In genomic region chr20:31670371-31671228, GRCh38 we compare ENCODE assay signal across 10 cellular contexts. TPM values are rescaled to one million over a fixed set of nuclear protein-coding genes. Genes with fewer than 3 reads are reported as not detected.
DNase-seq lines count a peak whose midpoint lies in the region; ATAC-seq and TF ChIP-seq lines count a peak whose summit lies in the region.
"Had no signal": no experiment of that assay in that cellular context is flagged by ENCODE, and none has a peak within 500 bp of the region (broad histone marks: within the 10 kb centered on the region; RNA-seq: fewer than 3 reads in every experiment).

No MANE protein-coding gene starts in this region.

- H3K79me2 ChIP-seq in hepatocyte = peaks cover 98% of the 10 kb centered on the region
- H3K79me2 ChIP-seq in Karpas-422 (ENCODE audit: low read length) = peaks cover 44% of the 10 kb centered on the region

- H3K36me3 ChIP-seq in hepatocyte (replicated peaks; ENCODE audit: insufficient read depth, low read depth) = no peaks in the 10 kb centered on the region
- no peaks in the 10 kb centered on the region for H3K36me3 ChIP-seq in Karpas-422 (ENCODE audit: insufficient read depth, low read length)

- H3K27ac ChIP-seq in hepatocyte (peak overlapping the region; percentile 67), Karpas-422 (ENCODE audit: low read length) (no peak overlapping the region)

- DNase-seq in HEK293T (ENCODE audit: extremely low spot score) (peak; percentile 79), hepatocyte (ENCODE audit: low spot score) (no peak), Karpas-422 (no peak)
- DNase-seq in activated naive CD8-positive, alpha-beta T cell treated with anti-CD3 and anti-CD28 coated beads, Interleukin-2, amount 50 U/mL, for 24 hours = no peak
- DNase-seq in stimulated activated effector memory CD8-positive, alpha-beta T cell treated with anti-CD3 and anti-CD28 coated beads, Interleukin-12 subunit alpha, Interleukin-12 subunit beta, amount 100 ng/mL, for 72 hours (ENCODE audit: low spot score in 2 of 2) = no peak
- DNase-seq: stimulated activated CD4-positive, alpha-beta T cell treated with anti-CD3 and anti-CD28 coated beads, Interleukin-1b, Interleukin-23, amount 100 ng/mL, for 48 hours had no signal

- peaks cover 55% of the 10 kb centered on the region for H4K20me1 ChIP-seq in hepatocyte (ENCODE audit: insufficient read depth, poor library complexity, severe bottlenecking)
- no peaks in the 10 kb centered on the region for H4K20me1 ChIP-seq in Karpas-422 (ENCODE audit: insufficient read depth, low read depth, low read length)

- WGBS in hepatocyte (ENCODE audit: low lambda C conversion rate, missing lambda C conversion rate) = 70% methylated on average over 10 of the region's 10 CpGs

- TF ChIP-seq CTCF in hepatocyte (IDR thresholded peaks at IDR 0.05; ENCODE audit: poor library complexity) = no peak

- H3K4me3 Mint-ChIP-seq in activated naive CD8-positive, alpha-beta T cell treated with anti-CD3 and anti-CD28 coated beads, Interleukin-2, amount 50 U/mL, for 24 hours = no peak overlapping the region
- no peak overlapping the region for H3K4me3 Mint-ChIP-seq in stimulated activated effector memory CD8-positive, alpha-beta T cell treated with anti-CD3 and anti-CD28 coated beads, Interleukin-12 subunit alpha, Interleukin-12 subunit beta, amount 100 ng/mL, for 72 hours

- H3K9ac ChIP-seq in Karpas-422 (ENCODE audit: low read length) = no peak overlapping the region

- H3K4me1 ChIP-seq in hepatocyte (ENCODE audit: insufficient read depth) (peaks cover 24% of the 10 kb centered on the region), Karpas-422 (ENCODE audit: low read length) (peaks cover 29% of the 10 kb centered on the region)

- peaks cover 91% of the 10 kb centered on the region for H3K4me1 Mint-ChIP-seq in activated naive CD8-positive, alpha-beta T cell treated with anti-CD3 and anti-CD28 coated beads, Interleukin-2, amount 50 U/mL, for 24 hours
- H3K4me1 Mint-ChIP-seq in stimulated activated effector memory CD8-positive, alpha-beta T cell treated with anti-CD3 and anti-CD28 coated beads, Interleukin-12 subunit alpha, Interleukin-12 subunit beta, amount 100 ng/mL, for 72 hours = peaks cover 95% of the 10 kb centered on the region

- no peak for ATAC-seq in activated naive CD8-positive, alpha-beta T cell treated with anti-CD3 and anti-CD28 coated beads, Interleukin-2, amount 50 U/mL, for 24 hours
- ATAC-seq in stimulated activated effector memory CD8-positive, alpha-beta T cell treated with anti-CD3 and anti-CD28 coated beads, Interleukin-12 subunit alpha, Interleukin-12 subunit beta, amount 100 ng/mL, for 72 hours = no peak
- no peak for ATAC-seq in GM19023 (IDR thresholded peaks at IDR 0.05; ENCODE audit: unreplicated experiment)
- no peak for ATAC-seq in HG03442 (IDR thresholded peaks at IDR 0.05; ENCODE audit: unreplicated experiment)
- ATAC-seq in GM19452 (IDR thresholded peaks at IDR 0.05; ENCODE audit: unreplicated experiment) = no peak

- H3K27me3 ChIP-seq in hepatocyte (no peaks in the 10 kb centered on the region), Karpas-422 (ENCODE audit: low read length) (no peaks in the 10 kb centered on the region)

- H3K9me3 ChIP-seq in hepatocyte (ENCODE audit: low read depth) = no peaks in the 10 kb centered on the region
- no peaks in the 10 kb centered on the region for H3K9me3 ChIP-seq in Karpas-422 (ENCODE audit: low read length)

- no peaks in the 10 kb centered on the region for H3K9me3 Mint-ChIP-seq in activated naive CD8-positive, alpha-beta T cell treated with anti-CD3 and anti-CD28 coated beads, Interleukin-2, amount 50 U/mL, for 24 hours
- no peaks in the 10 kb centered on the region for H3K9me3 Mint-ChIP-seq in stimulated activated effector memory CD8-positive, alpha-beta T cell treated with anti-CD3 and anti-CD28 coated beads, Interleukin-12 subunit alpha, Interleukin-12 subunit beta, amount 100 ng/mL, for 72 hours

- H3K9me2 ChIP-seq in hepatocyte (replicated peaks; ENCODE audit: insufficient read depth) (no peaks in the 10 kb centered on the region), Karpas-422 (replicated peaks; ENCODE audit: insufficient read depth, low read length) (no peaks in the 10 kb centered on the region)

- H3K4me3 ChIP-seq in hepatocyte (no peak overlapping the region), Karpas-422 (ENCODE audit: low read length) (no peak overlapping the region)

- H3K27ac Mint-ChIP-seq in activated naive CD8-positive, alpha-beta T cell treated with anti-CD3 and anti-CD28 coated beads, Interleukin-2, amount 50 U/mL, for 24 hours = peak overlapping the region; percentile 39
- peak overlapping the region; percentile 99 for H3K27ac Mint-ChIP-seq in stimulated activated effector memory CD8-positive, alpha-beta T cell treated with anti-CD3 and anti-CD28 coated beads, Interleukin-12 subunit alpha, Interleukin-12 subunit beta, amount 100 ng/mL, for 72 hours

- no peak overlapping the region for H3K4me2 ChIP-seq in hepatocyte
- no peak overlapping the region for H3K4me2 ChIP-seq in Karpas-422 (ENCODE audit: low read depth, low read length, poor library complexity, severe bottlenecking)

- H3K27me3 Mint-ChIP-seq in activated naive CD8-positive, alpha-beta T cell treated with anti-CD3 and anti-CD28 coated beads, Interleukin-2, amount 50 U/mL, for 24 hours = peaks cover 2% of the 10 kb centered on the region

- POLR2A ChIA-PET in HEK293T (lab: Yijun Ruan, JAX) = no interaction called here

- CTCF ChIA-PET in HEK293T (lab: Yijun Ruan, JAX) = interaction anchor here (0.6 to 1.3 kb wide), 3 partner anchors 9 to 26 kb away, joined by 3 to 9 read pairs (median 4); no protein-coding TSS in a partner anchor

- H2AFZ ChIP-seq in hepatocyte (no peak overlapping the region), Karpas-422 (ENCODE audit: low read length) (no peak overlapping the region)

- peaks cover 84% of the 10 kb centered on the region for H3K36me3 Mint-ChIP-seq in activated naive CD8-positive, alpha-beta T cell treated with anti-CD3 and anti-CD28 coated beads, Interleukin-2, amount 50 U/mL, for 24 hours (ENCODE audit: low read depth)
- peaks cover 100% of the 10 kb centered on the region for H3K36me3 Mint-ChIP-seq in stimulated activated effector memory CD8-positive, alpha-beta T cell treated with anti-CD3 and anti-CD28 coated beads, Interleukin-12 subunit alpha, Interleukin-12 subunit beta, amount 100 ng/mL, for 72 hours

TF ChIP-seq in HEK293T, 16 proteins besides CTCF, POLR2A, EP300 and RAD21:
- TF ChIP-seq SP1 (IDR thresholded peaks at IDR 0.05) = no peak
- no peak for TF ChIP-seq L3MBTL2 (conservative IDR thresholded peaks at IDR 0.05)
- TF ChIP-seq PKNOX1 (IDR thresholded peaks at IDR 0.05) = no peak
- no peak for TF ChIP-seq NFRKB (IDR thresholded peaks at IDR 0.05)
- TF ChIP-seq CTBP1 (IDR thresholded peaks at IDR 0.05; ENCODE audit: borderline replicate concordance) = peak; percentile 45; the same call in 1 of the 2 replicates
- TF ChIP-seq ZNF384 (IDR thresholded peaks at IDR 0.05) = no peak
- TF ChIP-seq FOXA1 (IDR thresholded peaks at IDR 0.05) = no peak
- TF ChIP-seq HDGF (IDR thresholded peaks at IDR 0.05; ENCODE audit: borderline replicate concordance) = no peak
- no peak for TF ChIP-seq SUZ12 (IDR thresholded peaks at IDR 0.05)
- no peak for TF ChIP-seq BHLHE40 (IDR thresholded peaks at IDR 0.05; ENCODE audit: borderline replicate concordance)
- TF ChIP-seq TARDBP (IDR thresholded peaks at IDR 0.05) = no peak
- TF ChIP-seq ARNT (IDR thresholded peaks at IDR 0.05) = peak; percentile 67
- TF ChIP-seq FOXK2 (IDR thresholded peaks at IDR 0.05) = no peak
- no peak for TF ChIP-seq ELF4 (IDR thresholded peaks at IDR 0.05)

RNA-seq across cellular contexts. Expression of gene COX4I2, which starts 32.9 kb away (rescaled TPM):
- total RNA-seq in hepatocyte = 0.68 and 3.6 TPM in 2 replicates
- polyA plus RNA-seq in hepatocyte = 0.37 and 3.3 TPM in 2 replicates
- not detected in 2 replicates for total RNA-seq in Karpas-422 (2014; rRNA removed; shearing (Covaris generic); ENCODE audit: low replicate concordance)
- total RNA-seq: bronchial epithelial cell had no signal

RNA-seq across cellular contexts. Expression of gene BCL2L1, which starts 52.1 kb away (rescaled TPM):
- 139 and 145 TPM in 2 replicates for total RNA-seq in hepatocyte
- 104 and 108 TPM in 2 replicates for polyA plus RNA-seq in hepatocyte
- total RNA-seq in Karpas-422 (2014; rRNA removed; shearing (Covaris generic); ENCODE audit: low replicate concordance) = 41.0 and 56.1 TPM in 2 replicates
